Comparison of ENCODE assay signal across 8 cellular contexts in genomic region chrX:71532078-71532752, GRCh38. TPM values are rescaled to one million over a fixed set of nuclear protein-coding genes. Genes with fewer than 3 reads are reported as not detected.
A peak's percentile ranks its signal among the peaks of the same experiment; 100 is the strongest.
DNase-seq lines count a peak whose midpoint lies in the region; ATAC-seq, FAIRE-seq and TF ChIP-seq lines count a peak whose summit lies in the region.

No MANE protein-coding gene starts in this region.

- intact Hi-C loops in K562 (cut with micrococcal nuclease): loop anchor here (5.0 kb wide), 1 partner anchor 80 kb away; no protein-coding TSS in a partner anchor

- in situ Hi-C loops in K562 (cut with MboI): no loop called here

- H3K36me3 ChIP-seq in K562 (ENCODE audit: control insufficient read depth, insufficient read depth, low read length) (peaks cover 11% of the 10 kb centered on the region; the same call in 2 of the 3 replicates), keratinocyte (ENCODE audit: control insufficient read depth in 2 of 2, extremely low read depth in 1 of 2, insufficient read depth in 2 of 2, low read length in 2 of 2) (no peaks in the 10 kb centered on the region)

- H3K27me3 ChIP-seq in K562 (ENCODE audit: control insufficient read depth in 2 of 2, insufficient read depth in 2 of 2, low read length in 2 of 2): no peaks in the 10 kb centered on the region
- H3K27me3 ChIP-seq in keratinocyte (ENCODE audit: control insufficient read depth, extremely low read depth, insufficient read depth, low read length): no peaks in the 10 kb centered on the region

- H3K4me3 ChIP-seq in K562 (peak overlapping the region; percentile 95), keratinocyte (ENCODE audit: control insufficient read depth in 2 of 3, extremely low read depth in 1 of 3, insufficient read depth in 2 of 3, low read depth in 1 of 3, low read length in 3 of 3) (peak overlapping the region; percentile 16 to 80 (median 64))

- TSS peak; percentile 98 for BruUV-seq in K562 (replicated peaks; lab: Mats Ljungman, UMichigan)

- 0% methylated on average over 25 of the region's 25 CpGs for WGBS in K562 (ENCODE audit: insufficient coverage, low coverage, missing lambda C conversion rate)

- H4K20me1 ChIP-seq in K562 (replicated peaks; ENCODE audit: control insufficient read depth, insufficient read depth, low read length) (peaks cover 29% of the 10 kb centered on the region), keratinocyte (ENCODE audit: control insufficient read depth, extremely low read depth, insufficient read depth, low read length) (peaks cover 3% of the 10 kb centered on the region)

- POLR2A ChIA-PET in K562 (lab: Yijun Ruan, JAX): interaction anchor here (0.7 to 5.3 kb wide), 10 partner anchors 12 to 152 kb away, joined by 3 to 52 read pairs (median 4); no protein-coding TSS in a partner anchor

- no peaks in the 10 kb centered on the region for H3K27me3 Mint-ChIP-seq in T-helper 1 cell treated with Interleukin-12 subunit alpha and Interleukin-12 subunit beta and Interleukin-4 antibody, amounts not matched to agents 30 μg/mL and 1 μg/mL, for 36 hours (ENCODE audit: low read depth)

- TF ChIP-seq CTCF in K562 (IDR thresholded peaks at IDR 0.05 in 2 of 3, conservative IDR thresholded peaks at IDR 0.05 in 1 of 3; ENCODE audit: insufficient read depth in 2 of 3, low read depth in 1 of 3, low read length in 3 of 3) (no peak), keratinocyte (optimal IDR thresholded peaks at IDR 0.05 in 1 of 3, IDR thresholded peaks at IDR 0.05 in 1 of 3, conservative IDR thresholded peaks at IDR 0.05 in 1 of 3; ENCODE audit: extremely low read depth in 1 of 3, insufficient read depth in 2 of 3, low read length in 3 of 3) (no peak)

- TF ChIP-seq EP300 in K562 (IDR thresholded peaks at IDR 0.05; ENCODE audit: low read length): no peak

- H3K27ac ChIP-seq in K562 (ENCODE audit: extremely low read depth, low read depth, low read length): peak overlapping the region; percentile 97
- peak overlapping the region; percentile 88 for H3K27ac ChIP-seq in keratinocyte (ENCODE audit: control insufficient read depth, insufficient read depth, low read length)

- peak overlapping the region; percentile 73 for H3K4me2 ChIP-seq in K562 (ENCODE audit: insufficient read depth, low read length)
- H3K4me2 ChIP-seq in keratinocyte (ENCODE audit: control insufficient read depth, extremely low read depth, insufficient read depth, low read depth, low read length): peak overlapping the region; percentile 47

- CTCF ChIA-PET in K562 (lab: Yijun Ruan, JAX; ENCODE audit: low intra/inter-chr PET ratio): no interaction called here

- peaks cover 2% of the 10 kb centered on the region; the same call in 1 of the 2 replicates for H3K9me3 ChIP-seq in K562 (replicated peaks; ENCODE audit: control insufficient read depth, insufficient read depth, low read depth, low read length)
- H3K9me3 ChIP-seq in keratinocyte (ENCODE audit: control insufficient read depth, low read depth, low read length): no peaks in the 10 kb centered on the region

- H3K9me1 ChIP-seq in K562 (ENCODE audit: control insufficient read depth, insufficient read depth, low read length) (no peaks in the 10 kb centered on the region), keratinocyte (ENCODE audit: control insufficient read depth, extremely low read depth, insufficient read depth, low read length) (no peaks in the 10 kb centered on the region)

- H2AFZ ChIP-seq in K562 (ENCODE audit: low read depth, low read length) (peak overlapping the region; percentile 71), keratinocyte (ENCODE audit: control insufficient read depth, low read length) (peak overlapping the region; percentile 45)

- DNase-seq in A172 (ENCODE audit: low spot score): peak; percentile 33
- peak; percentile 53 for DNase-seq in HT-29 (ENCODE audit: low spot score)
- DNase-seq in K562 (ENCODE audit: extremely low read depth in 1 of 4, low spot score in 3 of 4): peak in 2 of 4 experiments; percentile 32 to 69
- no peak for DNase-seq in keratinocyte (ENCODE audit: low read depth, low spot score)
- DNase-seq in stimulated activated CD4-positive, alpha-beta T cell treated with anti-CD3 and anti-CD28 coated beads, Interleukin-2, amount 100 ng/mL, for 24 hours: peak; percentile 43 to 59
- no peak for DNase-seq in superior temporal gyrus (ENCODE audit: extremely low spot score)

- H3K9ac ChIP-seq in K562 (ENCODE audit: insufficient read depth in 1 of 2, low read depth in 2 of 2, low read length in 2 of 2): peak overlapping the region; percentile 98 to 99
- peak overlapping the region; percentile 95 for H3K9ac ChIP-seq in keratinocyte (ENCODE audit: control insufficient read depth, extremely low read depth, insufficient read depth, low read length)

- H3K4me1 ChIP-seq in K562 (replicated peaks in 1 of 2; ENCODE audit: control insufficient read depth in 2 of 2, insufficient read depth in 2 of 2, low read length in 2 of 2): peaks cover 0 to 12% of the 10 kb centered on the region in 2 experiments; a peak in 2 of 5 replicates
- H3K4me1 ChIP-seq in keratinocyte (ENCODE audit: control insufficient read depth, extremely low read depth, insufficient read depth, low read length): no peaks in the 10 kb centered on the region

- FAIRE-seq in K562 (lab: Jason Lieb, UNC) (no peak), keratinocyte (lab: Jason Lieb, UNC) (peak; percentile 55)

- H3K4me3 Mint-ChIP-seq in T-helper 1 cell treated with Interleukin-12 subunit alpha and Interleukin-12 subunit beta and Interleukin-4 antibody, amounts not matched to agents 30 μg/mL and 1 μg/mL, for 36 hours: peak overlapping the region; percentile 99

- H3K79me2 ChIP-seq in K562 (ENCODE audit: control insufficient read depth, insufficient read depth, low read length): peaks cover 49% of the 10 kb centered on the region
- H3K79me2 ChIP-seq in keratinocyte (ENCODE audit: control insufficient read depth, insufficient read depth, low read length): peaks cover 43% of the 10 kb centered on the region

- peak overlapping the region; percentile 99 for H3K27ac Mint-ChIP-seq in T-helper 1 cell treated with Interleukin-12 subunit alpha and Interleukin-12 subunit beta and Interleukin-4 antibody, amounts not matched to agents 30 μg/mL and 1 μg/mL, for 36 hours

- H3K4me1 Mint-ChIP-seq in T-helper 1 cell treated with Interleukin-12 subunit alpha and Interleukin-12 subunit beta and Interleukin-4 antibody, amounts not matched to agents 30 μg/mL and 1 μg/mL, for 36 hours (ENCODE audit: low read depth): peaks cover 22% of the 10 kb centered on the region

- H3K36me3 Mint-ChIP-seq in T-helper 1 cell treated with Interleukin-12 subunit alpha and Interleukin-12 subunit beta and Interleukin-4 antibody, amounts not matched to agents 30 μg/mL and 1 μg/mL, for 36 hours (ENCODE audit: low read depth): peaks cover 23% of the 10 kb centered on the region

- peaks cover 5% of the 10 kb centered on the region for H3K9me3 Mint-ChIP-seq in T-helper 1 cell treated with Interleukin-12 subunit alpha and Interleukin-12 subunit beta and Interleukin-4 antibody, amounts not matched to agents 30 μg/mL and 1 μg/mL, for 36 hours

- dilution Hi-C loops in keratinocyte (cut with MboI; ENCODE audit: extremely low pct_ligation_motif_present, low sequenced_read_pairs): no loop called here

- TF ChIP-seq RAD21 in K562 (CRISPR knock-in tag; conservative IDR thresholded peaks at IDR 0.05 in 1 of 2, IDR thresholded peaks at IDR 0.05 in 1 of 2): no peak

- TF ChIP-seq POLR2A in K562 (conservative IDR thresholded peaks at IDR 0.05): no peak

- ATAC-seq in GM18909 (IDR thresholded peaks at IDR 0.05; ENCODE audit: poor library complexity, unreplicated experiment) (peak; percentile 21), K562 (peak; percentile 47)

RNA-seq across cellular contexts. Expression of gene OGT, which starts 0.7 kb away (rescaled TPM):
- 51.9 and 55.3 TPM in 2 replicates for total RNA-seq in A172 (2014; rRNA removed; shearing (Covaris generic))
- total RNA-seq in HT-29 (2014; rRNA removed; shearing (Covaris generic)): 87.4 and 97.9 TPM in 2 replicates
- 1,185 and 1,554 TPM in 2 replicates for total RNA-seq in K562 (2011; cell fraction: chromatin; rRNA removed; ENCODE audit: low replicate concordance)
- 474 and 611 TPM in 2 replicates for total RNA-seq in K562 (2011; cell fraction: nucleolus; rRNA removed)
- total RNA-seq in K562 (2011; cell fraction: nucleoplasm; rRNA removed): 824 and 884 TPM in 2 replicates
- total RNA-seq in K562 (2014; rRNA removed): 70.4 and 71.3 TPM in 2 replicates
- total RNA-seq in K562 (2014; rRNA removed; fragmentation: Illumina TruSeq; extraction: Trizol): 117 and 133 TPM in 2 replicates
- 91.0 and 97.3 TPM in 2 replicates for total RNA-seq in K562 (2015; rRNA removed; fragmentation: Illumina TruSeq; extraction: Trizol)
- 141 and 153 TPM in 2 replicates for total RNA-seq in K562 (2021)
- polyA plus RNA-seq in K562 (2011; rRNA removed): 347 and 456 TPM in 2 replicates
- 120 and 206 TPM in 2 replicates for polyA plus RNA-seq in K562 (2011; cell fraction: cytosol; rRNA removed)
- 2,701 and 3,076 TPM in 2 replicates for polyA plus RNA-seq in K562 (2011; cell fraction: nucleus; rRNA removed)
- polyA plus RNA-seq in K562 (2012): 69.5 and 342 TPM in 2 replicates
- 109 and 121 TPM in 2 replicates for polyA plus RNA-seq in K562 (2014; fragmentation: Illumina TruSeq; extraction: Trizol)
- polyA plus RNA-seq in K562 (2014; fragmentation: Nextera tagmentation; extraction: Ambion mirVana): 10 to 100 TPM; 38.9 to 52.6 TPM
- 170 and 211 TPM in 2 replicates for polyA plus RNA-seq in K562 (2014; rRNA removed)
- 304 and 422 TPM in 2 replicates for polyA minus RNA-seq in K562 (2011; rRNA and poly(A)+ RNA removed)
- 67.6 and 73.0 TPM in 2 replicates for polyA minus RNA-seq in K562 (2011; cell fraction: cytosol; rRNA and poly(A)+ RNA removed)
- 450 and 778 TPM in 2 replicates for polyA minus RNA-seq in K562 (2011; cell fraction: nucleus; rRNA and poly(A)+ RNA removed)
- polyA plus RNA-seq in keratinocyte: 58.7 to 155 TPM (median 136 TPM) in 3 replicates
- polyA plus RNA-seq in keratinocyte (2011; ENCODE audit: low read depth): 48.0 TPM
- polyA plus RNA-seq in keratinocyte (2011; cell fraction: cytosol; rRNA removed): 15.7 and 24.9 TPM in 2 replicates
- polyA plus RNA-seq in keratinocyte (2011; cell fraction: nucleus; rRNA removed): 614 and 740 TPM in 2 replicates
- polyA plus RNA-seq in keratinocyte (2012; ENCODE audit: low replicate concordance): 26.0 and 51.9 TPM in 2 replicates
- polyA minus RNA-seq in keratinocyte: 76.4 to 263 TPM (median 169 TPM) in 3 replicates
- polyA minus RNA-seq in keratinocyte (2011; cell fraction: cytosol; rRNA and poly(A)+ RNA removed): 34.5 TPM
- 160 and 266 TPM in 2 replicates for polyA minus RNA-seq in keratinocyte (2011; cell fraction: nucleus; rRNA and poly(A)+ RNA removed)

RNA-seq across cellular contexts. Expression of gene GCNA, which starts 46.0 kb away (rescaled TPM):
- total RNA-seq in A172 (2014; rRNA removed; shearing (Covaris generic)): 0.07 and 1.2 TPM in 2 replicates
- 0.70 and 2.1 TPM in 2 replicates for total RNA-seq in HT-29 (2014; rRNA removed; shearing (Covaris generic))
- total RNA-seq in K562 (2011; cell fraction: chromatin; rRNA removed; ENCODE audit: low replicate concordance): 2.2 and 4.0 TPM in 2 replicates
- 0.67 and 1.8 TPM in 2 replicates for total RNA-seq in K562 (2011; cell fraction: nucleolus; rRNA removed)
- 1.1 and 1.8 TPM in 2 replicates for total RNA-seq in K562 (2011; cell fraction: nucleoplasm; rRNA removed)
- total RNA-seq in K562 (2014; rRNA removed) (0.45 and 0.86 TPM in 2 replicates), K562 (2014; rRNA removed; fragmentation: Illumina TruSeq; extraction: Trizol) (0.77 and 0.87 TPM in 2 replicates), K562 (2015; rRNA removed; fragmentation: Illumina TruSeq; extraction: Trizol) (1.2 and 1.4 TPM in 2 replicates), K562 (2021) (0.47 and 0.58 TPM in 2 replicates)
- polyA plus RNA-seq in K562 (2011; rRNA removed) (0.85 and 1.3 TPM in 2 replicates), K562 (2014; fragmentation: Illumina TruSeq; extraction: Trizol) (0.42 and 1.1 TPM in 2 replicates), K562 (2014; fragmentation: Nextera tagmentation; extraction: Ambion mirVana) (under 1 TPM; 0.27 to 0.64 TPM), K562 (2014; rRNA removed) (1.3 and 1.5 TPM in 2 replicates), keratinocyte (0.46 to 1.2 TPM (median 1.0 TPM) in 3 replicates)
- polyA plus RNA-seq in K562 (2011; cell fraction: cytosol; rRNA removed): 0.15 and 0.66 TPM in 2 replicates
- polyA plus RNA-seq in K562 (2011; cell fraction: nucleus; rRNA removed): 2.3 and 6.8 TPM in 2 replicates
- polyA plus RNA-seq in K562 (2012): 0.49 and 2.3 TPM in 2 replicates
- polyA minus RNA-seq in K562 (2011; rRNA and poly(A)+ RNA removed): 0.56 and 1.6 TPM in 2 replicates
- not detected in 2 replicates for polyA minus RNA-seq in K562 (2011; cell fraction: cytosol; rRNA and poly(A)+ RNA removed)
- polyA minus RNA-seq in K562 (2011; cell fraction: nucleus; rRNA and poly(A)+ RNA removed): 0.67 and 2.2 TPM in 2 replicates
- 6.2 TPM for polyA plus RNA-seq in keratinocyte (2011; ENCODE audit: low read depth)
- 0.14 and 0.23 TPM in 2 replicates for polyA plus RNA-seq in keratinocyte (2011; cell fraction: cytosol; rRNA removed)
- 3.7 and 4.7 TPM in 2 replicates for polyA plus RNA-seq in keratinocyte (2011; cell fraction: nucleus; rRNA removed)
- polyA plus RNA-seq in keratinocyte (2012; ENCODE audit: low replicate concordance): 0.29 and 3.1 TPM in 2 replicates
- polyA minus RNA-seq in keratinocyte: 0.92 to 2.2 TPM in 2 of 3 replicates, not detected in the other
- polyA minus RNA-seq in keratinocyte (2011; cell fraction: cytosol; rRNA and poly(A)+ RNA removed): not detected
- polyA minus RNA-seq in keratinocyte (2011; cell fraction: nucleus; rRNA and poly(A)+ RNA removed): 0.63 and 2.2 TPM in 2 replicates

Comparison
In these comparisons a context has a peak if more than half of its experiments do, and no peak if none do; other contexts are left out.
1. DNase-seq: peak in A172 (single experiment), HT-29 (single experiment) and stimulated activated CD4-positive, alpha-beta T cell treated with anti-CD3 and anti-CD28 coated beads, Interleukin-2, amount 100 ng/mL, for 24 hours (2 of 2); none in keratinocyte (single experiment) and superior temporal gyrus (single experiment).